ENCODE assay signal across 12 cellular contexts in genomic region chr3:109393728-109394127, GRCh38. TPM values are rescaled to one million over a fixed set of nuclear protein-coding genes. Genes with fewer than 3 reads are reported as not detected.
DNase-seq lines count a peak whose midpoint lies in the region; ATAC-seq, FAIRE-seq and TF ChIP-seq lines count a peak whose summit lies in the region.
"Not testable (repeated sequence)": the region's sequence is repeated elsewhere in the genome, so short reads cannot be mapped to it uniquely, and the experiment has no call there.
"Had no signal": no experiment of that assay in that cellular context is flagged by ENCODE, and none has a peak within 500 bp of the region (broad histone marks: within the 10 kb centered on the region; RNA-seq: fewer than 3 reads in every experiment).

No MANE protein-coding gene starts in this region.

- H3K4me3 ChIP-seq in GM23338; GM12878; mesenchymal stem cell (ENCODE audit: insufficient read depth in 1 of 2, low read depth in 1 of 2, low read length in 2 of 2): not testable (repeated sequence)
- peak overlapping the region; percentile 58 for H3K4me3 ChIP-seq in OCI-LY3 (ENCODE audit: low read length)

- POLR2A ChIA-PET in GM12878 (lab: Charles Lee), result not testable (repeated sequence)

- RAD21 ChIA-PET in GM12878 (lab: Charles Lee; ENCODE audit: unreplicated experiment), result not testable (repeated sequence)

- H3K4ac ChIP-seq in mesenchymal stem cell (ENCODE audit: low read depth in 1 of 2, low read length in 2 of 2), result not testable (repeated sequence)

- not testable (repeated sequence) for H3K27me3 Mint-ChIP-seq in GM23338 (ENCODE audit: insufficient read depth, low read depth, poor library complexity); neural crest cell (ENCODE audit: low read depth)

- not testable (repeated sequence) for H2BK12ac ChIP-seq in mesenchymal stem cell (ENCODE audit: low read length in 2 of 2)

- 0 out of 2 replicates have a peak overlapping the region, but pooled peaks have one; percentile 63 for H2AFZ ChIP-seq in GM23338
- 0 out of 2 replicates have a peak overlapping the region, but pooled peaks have one; percentile 60 for H2AFZ ChIP-seq in OCI-LY3 (ENCODE audit: low read depth, low read length)
- not testable (repeated sequence) for H2AFZ ChIP-seq in GM12878 (ENCODE audit: control insufficient read depth, low read depth, low read length); mesenchymal stem cell (ENCODE audit: low read depth, low read length)

- intact Hi-C loops in GM12878 (cut with micrococcal nuclease; ENCODE audit: unreplicated experiment), result not testable (repeated sequence)

- H3K27me3 ChIP-seq in GM23338 (ENCODE audit: insufficient read depth); OCI-LY3 (ENCODE audit: low read depth, low read length); GM12878 (replicated peaks in 1 of 2; ENCODE audit: control insufficient read depth in 2 of 2, insufficient read depth in 2 of 2, low read length in 1 of 2); mesenchymal stem cell (ENCODE audit: control insufficient read depth in 1 of 2, insufficient read depth in 1 of 2, low read length in 2 of 2): not testable (repeated sequence)

- H3K79me2 ChIP-seq in GM23338 (replicated peaks; ENCODE audit: insufficient read depth); OCI-LY3 (ENCODE audit: low read length); GM12878 (ENCODE audit: control insufficient read depth, insufficient read depth, low read length): not testable (repeated sequence)

- H3K4me3 Mint-ChIP-seq in GM23338, neural crest cell: not testable (repeated sequence)

- SMC1A ChIA-PET in GM12878 (lab: Charles Lee; ENCODE audit: uncharacterized antibody, unreplicated experiment), result not testable (repeated sequence)

- DNase-seq in Caki2 (ENCODE audit: low read depth) (peak; percentile 58), glomerular visceral epithelial cell (ENCODE audit: extremely low spot score) (peak; percentile 31)
- not testable (repeated sequence) for DNase-seq in GM23338 (ENCODE audit: low spot score); GM12878 (ENCODE audit: low read depth, low spot score); mesenchymal stem cell; neural crest cell (ENCODE audit: low read depth, low spot score)

- not testable (repeated sequence) for H2BK120ac ChIP-seq in mesenchymal stem cell (ENCODE audit: low read depth, low read length)

- H3K4me1 Mint-ChIP-seq in GM23338 (peaks cover 16% of the 10 kb centered on the region), neural crest cell (peaks cover 24% of the 10 kb centered on the region)

- H2BK15ac ChIP-seq in mesenchymal stem cell (ENCODE audit: low read depth, poor library complexity, severe bottlenecking), result not testable (repeated sequence)

- not testable (repeated sequence) for H3K9me3 Mint-ChIP-seq in GM23338, neural crest cell

- not testable (repeated sequence) for H4K8ac ChIP-seq in mesenchymal stem cell (ENCODE audit: low read length)

- TF ChIP-seq EP300 in GM12878 (IDR thresholded peaks at IDR 0.05; ENCODE audit: borderline replicate concordance in 1 of 2, control insufficient read depth in 1 of 2, low read depth in 2 of 2, low read length in 2 of 2), result not testable (repeated sequence)

- not testable (repeated sequence) for ATAC-seq in GM23338
- ATAC-seq in GM12878, result peak; percentile 21

- H3K9ac ChIP-seq in OCI-LY3 (ENCODE audit: low read length), result peak overlapping the region; percentile 72
- H3K9ac ChIP-seq in GM12878 (ENCODE audit: control insufficient read depth, insufficient read depth, low read length); mesenchymal stem cell (ENCODE audit: low read length): not testable (repeated sequence)

- not testable (repeated sequence) for H3K4me2 ChIP-seq in GM23338; GM12878 (ENCODE audit: control insufficient read depth, insufficient read depth); mesenchymal stem cell (ENCODE audit: low read length, poor library complexity, severe bottlenecking)
- H3K4me2 ChIP-seq in OCI-LY3 (ENCODE audit: low read length), result peak overlapping the region; percentile 57

- H3K9me3 ChIP-seq in OCI-LY3 (ENCODE audit: insufficient read depth, low read length); GM12878 (replicated peaks; ENCODE audit: control insufficient read depth, insufficient read depth, low read length); mesenchymal stem cell (ENCODE audit: control insufficient read depth, low read length): not testable (repeated sequence)

- peak overlapping the region; percentile 78 for H2BK5ac ChIP-seq in mesenchymal stem cell (ENCODE audit: low read depth, low read length, poor library complexity, severe bottlenecking)

- H3K14ac ChIP-seq in mesenchymal stem cell (ENCODE audit: low read length in 2 of 2), result not testable (repeated sequence)

- H3K18ac ChIP-seq in mesenchymal stem cell (ENCODE audit: low read depth in 1 of 2, low read length in 2 of 2), result not testable (repeated sequence)

- not testable (repeated sequence) for TF ChIP-seq RAD21 in GM12878 (IDR thresholded peaks at IDR 0.05; ENCODE audit: insufficient read depth, low read depth, low read length)

- H3K27ac ChIP-seq in GM23338 (ENCODE audit: low read depth); GM12878 (ENCODE audit: control insufficient read depth, insufficient read depth): not testable (repeated sequence)
- H3K27ac ChIP-seq in OCI-LY3 (ENCODE audit: low read length) (peak overlapping the region; percentile 99), mesenchymal stem cell (ENCODE audit: low read length, poor library complexity, severe bottlenecking) (peak overlapping the region; percentile 96)

- H3K27ac Mint-ChIP-seq in GM23338, result not testable (repeated sequence)
- H3K27ac Mint-ChIP-seq in neural crest cell (ENCODE audit: unreplicated experiment), result peak overlapping the region; percentile 98

- peak overlapping the region; percentile 79 for H2AK5ac ChIP-seq in mesenchymal stem cell (ENCODE audit: low read length, severe bottlenecking)

- CTCF ChIA-PET in GM12878 (lab: Yijun Ruan, JAX), result not testable (repeated sequence)

- BruUV-seq in GM12878 (replicated peaks; lab: Mats Ljungman, UMichigan), result not testable (repeated sequence)

- H3K9me2 ChIP-seq in GM23338 (ENCODE audit: insufficient read depth), result not testable (repeated sequence)

- not testable (repeated sequence) for H3K36me3 Mint-ChIP-seq in GM23338 (ENCODE audit: low read depth); neural crest cell (ENCODE audit: low read depth)

- in situ Hi-C loops in Caki2 (cut with HindIII; ENCODE audit: low pct_unique_long_range_greater_than_20kb, low sequenced_read_pairs); GM12878 (cut with MboI): not testable (repeated sequence)

- H3K36me3 ChIP-seq in GM23338 (ENCODE audit: insufficient read depth); OCI-LY3 (replicated peaks; ENCODE audit: low read depth, low read length); GM12878 (ENCODE audit: control insufficient read depth in 2 of 2, insufficient read depth in 2 of 2, low read length in 1 of 2); mesenchymal stem cell (ENCODE audit: control insufficient read depth in 1 of 2, insufficient read depth in 2 of 2, low read depth in 1 of 2, low read length in 2 of 2): not testable (repeated sequence)

- not testable (repeated sequence) for H3K23ac ChIP-seq in mesenchymal stem cell (ENCODE audit: low read length in 2 of 2)

- H3K4me1 ChIP-seq in GM23338 (ENCODE audit: insufficient read depth) (peaks cover 16% of the 10 kb centered on the region), OCI-LY3 (ENCODE audit: low read length) (peaks cover 29% of the 10 kb centered on the region), mesenchymal stem cell (ENCODE audit: control insufficient read depth, insufficient read depth, low read depth, low read length) (peaks cover 13% of the 10 kb centered on the region)
- not testable (repeated sequence) for H3K4me1 ChIP-seq in GM12878 (ENCODE audit: control insufficient read depth, insufficient read depth, low read length)

- not testable (repeated sequence) for TF ChIP-seq CTCF in GM23338 (conservative IDR thresholded peaks at IDR 0.05; ENCODE audit: low read depth in 2 of 2); OCI-LY3 (IDR thresholded peaks at IDR 0.05; ENCODE audit: low read depth, low read length); GM12878 (IDR thresholded peaks at IDR 0.05 in 2 of 3, conservative IDR thresholded peaks at IDR 0.05 in 1 of 3; ENCODE audit: control insufficient read depth in 2 of 3, extremely low read depth in 1 of 3, insufficient read depth in 1 of 3, low read depth in 3 of 3, low read length in 3 of 3); neural crest cell (conservative IDR thresholded peaks at IDR 0.05)

- FAIRE-seq in GM12878 (lab: Jason Lieb, UNC), result not testable (repeated sequence)

- WGBS in GM12878 (ENCODE audit: insufficient coverage, insufficient replicate concordance, low lambda C conversion rate, missing lambda C conversion rate), result 49% methylated on average over 10 of the region's 10 CpGs
- WGBS in mesenchymal stem cell, result 94% methylated on average over 9 of the region's 10 CpGs

- H4K20me1 ChIP-seq in GM23338 (replicated peaks; ENCODE audit: insufficient read depth); OCI-LY3 (ENCODE audit: insufficient read depth, low read length); GM12878 (ENCODE audit: control insufficient read depth, insufficient read depth): not testable (repeated sequence)

- not testable (repeated sequence) for H3K79me1 ChIP-seq in mesenchymal stem cell (replicated peaks; ENCODE audit: low read length, poor library complexity, severe bottlenecking)

- H4K91ac ChIP-seq in mesenchymal stem cell (ENCODE audit: low read length), result not testable (repeated sequence)

- not testable (repeated sequence) for TF ChIP-seq POLR2A in GM12878 (IDR thresholded peaks at IDR 0.05; ENCODE audit: low read depth, low read length)

- not testable (repeated sequence) for H3F3A ChIP-seq in GM23338 (replicated peaks; ENCODE audit: low read depth)

RNA-seq across cellular contexts. Expression of gene DPPA4, which starts 56.4 kb away (rescaled TPM):
- total RNA-seq in Caki2 (2014; rRNA removed; shearing (Covaris generic); ENCODE audit: low replicate concordance), result not detected in 2 replicates
- total RNA-seq in GM23338 (2014; rRNA removed; shearing (Covaris generic)), result 806 and 878 TPM in 2 replicates
- polyA plus RNA-seq in GM23338 (2016; fragmentation: Nextera tagmentation; extraction: Ambion mirVana) (546 and 574 TPM in 2 replicates), GM12878 (2011; rRNA removed) (0.69 and 0.75 TPM in 2 replicates), GM12878 (2014; fragmentation: Illumina TruSeq; extraction: Trizol) (0.01 TPM in 1 of 2 replicates, not detected in the other), GM12878 (2014; fragmentation: Nextera tagmentation; extraction: Ambion mirVana) (not detected), GM12878 (2014; rRNA removed) (not detected in 2 replicates), GM12878 (2016; fragmentation: Nextera tagmentation; extraction: Ambion mirVana) (under 1 TPM; 0.26 to 0.44 TPM)
- not detected in 2 replicates for total RNA-seq in GM12878 (2013; cell fraction: nucleolus; rRNA removed)
- total RNA-seq in GM12878 (2014; rRNA removed) (not detected in 2 replicates), GM12878 (2014; rRNA removed; fragmentation: Illumina TruSeq; extraction: Trizol) (not detected in 2 replicates), GM12878 (2021) (0.40 and 0.90 TPM in 2 replicates), neural crest cell (142 and 155 TPM in 2 replicates)
- polyA plus RNA-seq in GM12878 (2011; ENCODE audit: low read depth), result not detected
- polyA plus RNA-seq in GM12878 (2011; cell fraction: cytosol; rRNA removed), result 0.47 and 0.60 TPM in 2 replicates
- polyA plus RNA-seq in GM12878 (2011; cell fraction: nucleus; rRNA removed), result 0.39 and 0.58 TPM in 2 replicates
- polyA plus RNA-seq in GM12878 (2012), result not detected in 2 replicates
- polyA minus RNA-seq in GM12878 (2011; rRNA and poly(A)+ RNA removed), result 0.15 and 0.41 TPM in 2 replicates
- polyA minus RNA-seq in GM12878 (2011; cell fraction: cytosol; rRNA and poly(A)+ RNA removed), result not detected in 2 replicates
- 0.29 TPM in 1 of 2 replicates, not detected in the other for polyA minus RNA-seq in GM12878 (2011; cell fraction: nucleus; rRNA and poly(A)+ RNA removed)
- 11.1 TPM for polyA plus RNA-seq in mesenchymal stem cell (2013, experiment 1 of 2)
- polyA plus RNA-seq in mesenchymal stem cell (2013, experiment 2 of 2), result 10.2 TPM
- total RNA-seq: Caco-2, G401, GM23248 had no signal
- polyA plus RNA-seq: AG04450; CD4-positive, CD25-positive, alpha-beta regulatory T cell had no signal

Comparison
In these comparisons a context has a peak if more than half of its experiments do, and no peak if none do; other contexts are left out.
1. RNA of gene DPPA4, which starts 56.4 kb away (total RNA-seq): 806 to 878 TPM in GM23338 and 142 to 155 TPM in neural crest cell; not detected in Caki2 and 0.40 to 0.90 TPM in GM12878; every median in the first group is over 10 times any median in the second.